Comparison of ENCODE assay signal across 8 cellular contexts in the genomic region with DNA sequence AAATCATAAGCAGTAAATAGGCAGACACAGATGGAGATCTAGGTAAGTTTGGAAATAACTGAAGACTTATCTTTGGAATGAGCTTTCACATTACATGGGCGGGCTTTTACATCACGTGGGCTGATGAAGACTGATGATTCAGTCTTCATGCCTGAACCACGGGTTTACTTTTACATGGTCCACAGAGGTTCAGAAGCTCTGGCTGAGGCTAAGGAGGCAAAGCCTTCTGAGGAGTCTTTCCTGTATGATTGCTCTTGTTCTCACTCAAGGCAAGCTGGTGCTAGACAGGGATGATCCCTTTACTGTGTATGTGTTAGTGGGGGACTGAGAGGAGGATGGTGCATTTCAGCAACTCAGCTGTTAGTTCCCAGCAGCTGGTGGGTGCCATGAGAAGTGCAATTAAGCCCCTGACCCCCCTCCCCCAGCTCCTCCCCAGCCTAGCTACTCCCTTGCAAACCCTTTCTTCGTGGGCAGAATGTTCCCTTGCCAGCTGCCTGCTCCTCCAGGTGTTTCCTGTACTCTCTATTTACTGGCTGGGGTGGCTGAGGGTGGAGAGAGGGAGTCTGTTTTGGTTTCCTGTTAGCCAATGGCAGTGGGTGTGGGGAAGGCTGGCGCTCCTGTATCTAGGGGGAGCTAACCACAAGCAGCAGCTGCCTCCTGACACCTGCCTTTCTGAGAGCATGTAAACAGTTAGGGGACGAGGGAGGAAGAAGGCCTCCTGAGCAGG. TPM values are rescaled to one million over a fixed set of nuclear protein-coding genes. Genes with fewer than 3 reads are reported as not detected.
A peak's percentile ranks its signal among the peaks of the same experiment; 100 is the strongest.
DNase-seq lines count a peak whose midpoint lies in the region; ATAC-seq lines count a peak whose summit lies in the region.

No MANE protein-coding gene starts in this region.

- DNase-seq in CD1c-positive myeloid dendritic cell (ENCODE audit: extremely low spot score) (peak; percentile 49), NCI-H2196 (lab: John Stamatoyannopoulos, UW; ENCODE audit: unreplicated experiment) (peak; percentile 94), Right ventricle myocardium superior (peak; percentile 63), NCI-H446 (lab: John Stamatoyannopoulos, UW) (no peak)
- DNase-seq in activated CD8-positive, alpha-beta T cell treated with anti-CD3 and anti-CD28 coated beads, Interleukin-2, amount 10 ng/mL, durations not matched to agents 7 days and 5 days, result peak; percentile 86
- peak; percentile 47 for DNase-seq in stimulated activated CD4-positive, alpha-beta T cell treated with anti-CD3 and anti-CD28 coated beads, Interleukin-4, amount 100 ng/mL, for 24 hours

- POLR2A ChIA-PET in activated CD8-positive, alpha-beta T cell treated with anti-CD3 and anti-CD28 coated beads, Interleukin-2, amount 10 ng/mL, durations not matched to agents 7 days and 5 days (lab: Charles Lee), result interaction anchor here (0.9 to 9.5 kb wide), 5 partner anchors 21 to 48 kb away, joined by 3 to 234 read pairs (median 4); no protein-coding TSS in a partner anchor

- H3K36me3 Mint-ChIP-seq in activated CD8-positive, alpha-beta T cell treated with anti-CD3 and anti-CD28 coated beads, Interleukin-2, amount 10 ng/mL, durations not matched to agents 7 days and 5 days (ENCODE audit: low read depth), result no peaks in the 10 kb centered on the region

- peaks cover 61% of the 10 kb centered on the region for H3K4me1 Mint-ChIP-seq in activated CD8-positive, alpha-beta T cell treated with anti-CD3 and anti-CD28 coated beads, Interleukin-2, amount 10 ng/mL, durations not matched to agents 7 days and 5 days (ENCODE audit: low read depth)

- H3K4me3 Mint-ChIP-seq in activated CD8-positive, alpha-beta T cell treated with anti-CD3 and anti-CD28 coated beads, Interleukin-2, amount 10 ng/mL, durations not matched to agents 7 days and 5 days, result peak overlapping the region; percentile 61

- ATAC-seq in GM19023 (IDR thresholded peaks at IDR 0.05; ENCODE audit: unreplicated experiment) (peak; percentile 70), HG03103 (IDR thresholded peaks at IDR 0.05; ENCODE audit: low read depth, unreplicated experiment) (peak; percentile 68), Right ventricle myocardium superior (ENCODE audit: poor library complexity) (peak; percentile 3)
- ATAC-seq in activated CD8-positive, alpha-beta T cell treated with anti-CD3 and anti-CD28 coated beads, Interleukin-2, amount 10 ng/mL, durations not matched to agents 7 days and 5 days, result peak; percentile 81

- H3K27me3 Mint-ChIP-seq in activated CD8-positive, alpha-beta T cell treated with anti-CD3 and anti-CD28 coated beads, Interleukin-2, amount 10 ng/mL, durations not matched to agents 7 days and 5 days (ENCODE audit: low read depth), result peaks cover 3% of the 10 kb centered on the region

- H3K27ac Mint-ChIP-seq in activated CD8-positive, alpha-beta T cell treated with anti-CD3 and anti-CD28 coated beads, Interleukin-2, amount 10 ng/mL, durations not matched to agents 7 days and 5 days, result peak overlapping the region; percentile 90

- H3K9me3 Mint-ChIP-seq in activated CD8-positive, alpha-beta T cell treated with anti-CD3 and anti-CD28 coated beads, Interleukin-2, amount 10 ng/mL, durations not matched to agents 7 days and 5 days (ENCODE audit: insufficient read depth), result no peaks in the 10 kb centered on the region

- intact Hi-C loops in Right ventricle myocardium superior (cut with DNase I), result no loop called here

- CTCF ChIA-PET in activated CD8-positive, alpha-beta T cell treated with anti-CD3 and anti-CD28 coated beads, Interleukin-2, amount 10 ng/mL, durations not matched to agents 7 days and 5 days (lab: Charles Lee), result interaction anchor here (1.3 to 9.7 kb wide), 10 partner anchors 11 to 168 kb away, joined by 4 to 306 read pairs (median 12); a partner anchor contains a TSS

RNA-seq across cellular contexts. Expression of a gene that starts 15.4 kb away (rescaled TPM):
- 10 to 100 TPM; 58.6 to 58.9 TPM for total RNA-seq in activated CD8-positive, alpha-beta T cell treated with anti-CD3 and anti-CD28 coated beads, Interleukin-2, amount 10 ng/mL, durations not matched to agents 7 days and 5 days
- total RNA-seq in Right ventricle myocardium superior, result 40.5 TPM

RNA-seq across cellular contexts. Expression of a gene that starts 30.2 kb away (rescaled TPM):
- not detected for total RNA-seq in activated CD8-positive, alpha-beta T cell treated with anti-CD3 and anti-CD28 coated beads, Interleukin-2, amount 10 ng/mL, durations not matched to agents 7 days and 5 days
- total RNA-seq in Right ventricle myocardium superior, result 5.9 TPM

Comparison
In these comparisons a context has a peak if more than half of its experiments do, and no peak if none do; other contexts are left out.
1. DNase-seq: peak in CD1c-positive myeloid dendritic cell (single experiment), NCI-H2196 (single experiment), activated CD8-positive, alpha-beta T cell treated with anti-CD3 and anti-CD28 coated beads, Interleukin-2, amount 10 ng/mL, durations not matched to agents 7 days and 5 days (single experiment), Right ventricle myocardium superior (single experiment) and stimulated activated CD4-positive, alpha-beta T cell treated with anti-CD3 and anti-CD28 coated beads, Interleukin-4, amount 100 ng/mL, for 24 hours (single experiment); none in NCI-H446 (0 of 2).
2. ATAC-seq: peak in every context shown above with its lines; median percentile 81 in activated CD8-positive, alpha-beta T cell treated with anti-CD3 and anti-CD28 coated beads, Interleukin-2, amount 10 ng/mL, durations not matched to agents 7 days and 5 days; 70 in GM19023; 68 in HG03103; 3 in Right ventricle myocardium superior.